Comparison of ENCODE assay signal across 8 cellular contexts in genomic region chr2:226985227-226985946, GRCh38.
A peak's percentile ranks its signal among the peaks of the same experiment; 100 is the strongest.
DNase-seq lines count a peak whose midpoint lies in the region; ATAC-seq, FAIRE-seq and TF ChIP-seq lines count a peak whose summit lies in the region.

No MANE protein-coding gene starts in this region.

- H3K4me2 ChIP-seq in Karpas-422 (ENCODE audit: low read depth, low read length, poor library complexity, severe bottlenecking): no peak overlapping the region

- DNase-seq in Karpas-422 (peak; percentile 79), RPMI7951 (ENCODE audit: low read depth) (peak; percentile 73), dermis blood vessel endothelial cell (peak; percentile 72), lung (ENCODE audit: low spot score) (no peak), upper lobe of right lung (no peak)

- intact Hi-C loops in upper lobe of right lung (cut with DNase I): no loop called here

- H3K36me3 ChIP-seq in Karpas-422 (ENCODE audit: insufficient read depth, low read length) (no peaks in the 10 kb centered on the region), lung (ENCODE audit: control insufficient read depth in 2 of 2, insufficient read depth in 2 of 2, low read length in 2 of 2) (no peaks in the 10 kb centered on the region), upper lobe of right lung (no peaks in the 10 kb centered on the region)

- H3K9me2 ChIP-seq in Karpas-422 (replicated peaks; ENCODE audit: insufficient read depth, low read length): no peaks in the 10 kb centered on the region

- ATAC-seq in GM21526 (IDR thresholded peaks at IDR 0.05; ENCODE audit: low FRiP score, unreplicated experiment): peak; percentile 36
- ATAC-seq in lung (ENCODE audit: insufficient read depth, low FRiP score): peak; percentile 54
- ATAC-seq in upper lobe of right lung: peak; percentile 70
- no peak for ATAC-seq in HG03039 (IDR thresholded peaks at IDR 0.05; ENCODE audit: unreplicated experiment)

- H3K27me3 ChIP-seq in Karpas-422 (ENCODE audit: low read length): no peaks in the 10 kb centered on the region
- no peaks in the 10 kb centered on the region for H3K27me3 ChIP-seq in lung (ENCODE audit: control insufficient read depth, insufficient read depth)
- no peaks in the 10 kb centered on the region for H3K27me3 ChIP-seq in upper lobe of right lung

- TF ChIP-seq CTCF in lung (IDR thresholded peaks at IDR 0.05; ENCODE audit: control extremely low read depth, extremely low read depth): peak; percentile 48
- TF ChIP-seq CTCF in upper lobe of right lung (IDR thresholded peaks at IDR 0.05): peak; percentile 51

- H3K9me3 ChIP-seq in Karpas-422 (ENCODE audit: low read length) (no peaks in the 10 kb centered on the region), lung (ENCODE audit: control insufficient read depth in 2 of 2, insufficient read depth in 1 of 2, low read length in 1 of 2) (no peaks in the 10 kb centered on the region), upper lobe of right lung (no peaks in the 10 kb centered on the region)

- no peak overlapping the region for H3K9ac ChIP-seq in Karpas-422 (ENCODE audit: low read length)

- WGBS in lung, 2 donors: 50 to 67% methylated on average over 10 of the region's 10 CpGs

- peaks cover 15% of the 10 kb centered on the region for H3K4me1 ChIP-seq in Karpas-422 (ENCODE audit: low read length)
- H3K4me1 ChIP-seq in lung (ENCODE audit: control insufficient read depth in 2 of 2, insufficient read depth in 2 of 2, low read length in 2 of 2): peaks cover 0 to 7% of the 10 kb centered on the region in 2 donors
- H3K4me1 ChIP-seq in upper lobe of right lung: no peaks in the 10 kb centered on the region

- FAIRE-seq in G401.6 (lab: Jason Lieb, UNC): peak; percentile 81

- H3K4me3 ChIP-seq in Karpas-422 (ENCODE audit: low read length): no peak overlapping the region
- no peak overlapping the region for H3K4me3 ChIP-seq in lung
- H3K4me3 ChIP-seq in upper lobe of right lung: no peak overlapping the region

- H4K20me1 ChIP-seq in Karpas-422 (ENCODE audit: insufficient read depth, low read depth, low read length): no peaks in the 10 kb centered on the region

- H2AFZ ChIP-seq in Karpas-422 (ENCODE audit: low read length): no peak overlapping the region

- no peaks in the 10 kb centered on the region for H3K79me2 ChIP-seq in Karpas-422 (ENCODE audit: low read length)

- H3K27ac ChIP-seq in Karpas-422 (ENCODE audit: low read length) (no peak overlapping the region), lung (ENCODE audit: low read depth in 1 of 2, low read length in 1 of 2) (no peak overlapping the region), upper lobe of right lung (no peak overlapping the region)

Comparison
In these comparisons a context has a peak if more than half of its experiments do, and no peak if none do; other contexts are left out.
1. DNase-seq: peak in Karpas-422 (single experiment), RPMI7951 (single experiment) and dermis blood vessel endothelial cell (single experiment); none in lung (single experiment) and upper lobe of right lung (single experiment).